ENCODE assay signal across 10 cellular contexts in the genomic region with DNA sequence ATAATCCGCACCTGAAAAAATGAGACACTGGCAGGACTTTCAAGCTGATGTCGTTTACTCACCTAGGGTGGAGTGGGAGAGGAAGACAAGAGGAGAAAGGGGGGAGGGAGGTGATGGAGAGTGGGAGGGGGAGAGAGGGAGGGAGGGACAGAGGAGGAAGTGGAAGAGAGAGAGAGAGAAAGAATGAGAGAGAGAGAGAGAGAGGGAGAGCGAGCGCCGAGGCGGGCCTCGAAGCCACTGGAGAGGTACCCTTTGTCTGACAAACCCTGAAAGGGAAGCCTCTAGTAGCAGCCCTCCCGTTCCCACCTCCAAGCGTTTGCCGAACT. TPM values are rescaled to one million over a fixed set of nuclear protein-coding genes. Genes with fewer than 3 reads are reported as not detected.
DNase-seq lines count a peak whose midpoint lies in the region; ATAC-seq and TF ChIP-seq lines count a peak whose summit lies in the region.
"Had no signal": no experiment of that assay in that cellular context is flagged by ENCODE, and none has a peak within 500 bp of the region (broad histone marks: within the 10 kb centered on the region; RNA-seq: fewer than 3 reads in every experiment).

No MANE protein-coding gene starts in this region.

- TF ChIP-seq POLR2A in adrenal gland (IDR thresholded peaks at IDR 0.05), result no peak

- intact Hi-C loops in adrenal gland (cut with DNase I), result no loop called here

- DNase-seq in HAP-1 (ENCODE audit: low spot score in 2 of 2) (peak in 1 of 2 experiments; percentile 55), adrenal gland (no peak), iPS DF 6.9 (ENCODE audit: low read depth, low spot score) (no peak), skeletal muscle cell (ENCODE audit: low read depth) (no peak), A172 (ENCODE audit: low spot score) (no peak), amniotic stem cell (lab: John Stamatoyannopoulos, UW) (no peak), COR-L47 (lab: John Stamatoyannopoulos, UW) (no peak)
- DNase-seq: activated CD8-positive, alpha-beta memory T cell treated with anti-CD3 and anti-CD28 coated beads, Interleukin-2, amount 50 U/mL, for 4 hours; naive B cell had no signal

- H3K36me3 ChIP-seq in HAP-1 (replicated peaks), result no peaks in the 10 kb centered on the region
- H3K36me3 ChIP-seq in adrenal gland (replicated peaks in 1 of 2), result no peaks in the 10 kb centered on the region
- no peaks in the 10 kb centered on the region for H3K36me3 ChIP-seq in iPS DF 6.9 (ENCODE audit: control insufficient read depth, insufficient read depth, low read length)

- no peak for TF ChIP-seq CTCF in adrenal gland (IDR thresholded peaks at IDR 0.05)

- in situ Hi-C loops in HAP-1 (cut with MboI; ENCODE audit: low sequenced_read_pairs), result no loop called here

- H3K4me3 ChIP-seq in HAP-1, result peak overlapping the region; percentile 58
- H3K4me3 ChIP-seq in adrenal gland, result peak overlapping the region in 3 of 4 donors; percentile 24 to 69 (median 61)
- H3K4me3 ChIP-seq in iPS DF 6.9 (ENCODE audit: low read length), result peak overlapping the region; percentile 75; the same call in 1 of the 2 replicates
- H3K4me3 ChIP-seq in skeletal muscle cell (ENCODE audit: low read depth, low read length), result peak overlapping the region; percentile 70

- no peak for ATAC-seq in GM21723 (IDR thresholded peaks at IDR 0.05; ENCODE audit: unreplicated experiment)

- 2 to 6% (median 5%) methylated on average over 8 to 10 of the region's 10 CpGs for WGBS in adrenal gland, 4 donors
- WGBS in iPS DF 6.9 (ENCODE audit: insufficient coverage, insufficient read length), result no CpG with 5 or more reads among the region's 10 CpGs

- H3K27ac ChIP-seq in adrenal gland (peak overlapping the region in 3 of 5 donors; percentile 29 to 47 (median 43)), iPS DF 6.9 (ENCODE audit: low read length) (no peak overlapping the region)

- H3K27me3 ChIP-seq in HAP-1 (ENCODE audit: low read depth) (no peaks in the 10 kb centered on the region; the same call in 1 of the 2 replicates), adrenal gland (no peaks in the 10 kb centered on the region), iPS DF 6.9 (ENCODE audit: control insufficient read depth, insufficient read depth, low read length) (peaks cover 20% of the 10 kb centered on the region)

- H3K4me1 ChIP-seq in HAP-1 (peaks cover 9% of the 10 kb centered on the region), adrenal gland (replicated peaks in 1 of 2) (peaks cover 0 to 4% of the 10 kb centered on the region in 2 donors), iPS DF 6.9 (ENCODE audit: control insufficient read depth, insufficient read depth, low read length) (peaks cover 1% of the 10 kb centered on the region; the same call in 1 of the 2 replicates)

- no peaks in the 10 kb centered on the region for H3K9me3 ChIP-seq in HAP-1
- H3K9me3 ChIP-seq in adrenal gland (replicated peaks in 1 of 3), result no peaks in the 10 kb centered on the region
- no peaks in the 10 kb centered on the region for H3K9me3 ChIP-seq in iPS DF 6.9 (ENCODE audit: control insufficient read depth, insufficient read depth, low read length)

RNA-seq across cellular contexts. Expression of a gene that starts 0.3 kb away (rescaled TPM):
- total RNA-seq in adrenal gland, result 10 to 100 TPM; 10.8 to 54.4 (median 24.4) TPM
- polyA plus RNA-seq in adrenal gland, result 10 to 100 TPM in 1 of 3 donors, 1 to 10 TPM in 2; 2.4 to 13.3 (median 4.6) TPM
- 1.0 and 5.4 TPM in 2 replicates for total RNA-seq in A172 (2014; rRNA removed; shearing (Covaris generic))
